In genomic region chr3:185983495-185984141, GRCh38 we compare ENCODE assay signal across 8 cellular contexts. TPM values are rescaled to one million over a fixed set of nuclear protein-coding genes. Genes with fewer than 3 reads are reported as not detected.
A peak's percentile ranks its signal among the peaks of the same experiment; 100 is the strongest.
DNase-seq lines count a peak whose midpoint lies in the region; ATAC-seq and TF ChIP-seq lines count a peak whose summit lies in the region.

No MANE protein-coding gene starts in this region.

- no peak for ATAC-seq in HG02973 (IDR thresholded peaks at IDR 0.05; ENCODE audit: unreplicated experiment)

- H2AFZ ChIP-seq in hepatocyte = no peak overlapping the region

- no peak overlapping the region for H3K27ac Mint-ChIP-seq in T-helper 2 cell treated with Interferon-gamma antibody and Interleukin-4, amounts not matched to agents 5 μg/mL and 100 μg/mL, for 36 hours

- H4K20me1 ChIP-seq in hepatocyte (ENCODE audit: insufficient read depth, poor library complexity, severe bottlenecking) = no peaks in the 10 kb centered on the region

- H3K27ac ChIP-seq in ascending aorta (no peak overlapping the region), hepatocyte (no peak overlapping the region), sigmoid colon (no peak overlapping the region)

- H3K4me1 ChIP-seq in ascending aorta (peaks cover 4 to 38% of the 10 kb centered on the region in 2 donors), hepatocyte (ENCODE audit: insufficient read depth) (no peaks in the 10 kb centered on the region), sigmoid colon (peaks cover 0 to 6% (median 4%) of the 10 kb centered on the region in 4 donors)

- H3K27me3 ChIP-seq in ascending aorta (no peaks in the 10 kb centered on the region), hepatocyte (no peaks in the 10 kb centered on the region), sigmoid colon (peaks cover 0 to 11% (median 6%) of the 10 kb centered on the region in 3 donors)

- TF ChIP-seq POLR2A in sigmoid colon (IDR thresholded peaks at IDR 0.05) = no peak

- H3K9me3 Mint-ChIP-seq in T-helper 2 cell treated with Interferon-gamma antibody and Interleukin-4, amounts not matched to agents 5 μg/mL and 100 μg/mL, for 36 hours = no peaks in the 10 kb centered on the region

- peaks cover 2% of the 10 kb centered on the region for H3K4me1 Mint-ChIP-seq in T-helper 2 cell treated with Interferon-gamma antibody and Interleukin-4, amounts not matched to agents 5 μg/mL and 100 μg/mL, for 36 hours (ENCODE audit: low read depth)

- H3K4me3 ChIP-seq in ascending aorta (peak overlapping the region in 1 of 2 donors; percentile 33), hepatocyte (no peak overlapping the region), sigmoid colon (no peak overlapping the region)

- TF ChIP-seq CTCF in ascending aorta (IDR thresholded peaks at IDR 0.05) (peak; percentile 82 to 92 (median 90)), hepatocyte (IDR thresholded peaks at IDR 0.05; ENCODE audit: poor library complexity) (peak; percentile 89), sigmoid colon (IDR thresholded peaks at IDR 0.05) (peak; percentile 60 to 90 (median 86))

- no peak overlapping the region for H3K4me3 Mint-ChIP-seq in T-helper 2 cell treated with Interferon-gamma antibody and Interleukin-4, amounts not matched to agents 5 μg/mL and 100 μg/mL, for 36 hours

- no peaks in the 10 kb centered on the region for H3K36me3 ChIP-seq in ascending aorta
- H3K36me3 ChIP-seq in hepatocyte (replicated peaks; ENCODE audit: insufficient read depth, low read depth) = no peaks in the 10 kb centered on the region
- H3K36me3 ChIP-seq in sigmoid colon = no peaks in the 10 kb centered on the region

- H3K9me2 ChIP-seq in hepatocyte (replicated peaks; ENCODE audit: insufficient read depth) = no peaks in the 10 kb centered on the region

- intact Hi-C loops in ascending aorta (cut with DNase I) = loop anchor here (1.0 to 5.0 kb wide), 7 partner anchors 41 to 557 kb away; partner anchors contain the start of gene ETV5
- intact Hi-C loops in sigmoid colon (cut with DNase I) = loop anchor here (2.0 to 5.0 kb wide), 3 partner anchors 259 to 634 kb away; partner anchors contain the start of gene CRYGS

- DNase-seq in activated gamma-delta T cell treated with Interleukin-2 at 50 U/mL for 16 hours = peak; percentile 56
- DNase-seq in activated gamma-delta T cell (lab: John Stamatoyannopoulos, UW) = no peak
- DNase-seq in NCI-H1417 (lab: John Stamatoyannopoulos, UW) = peak; percentile 67 to 88 (median 81)
- peak; percentile 35 for DNase-seq in T-helper 2 cell treated with Interferon-gamma antibody and Interleukin-4, amounts not matched to agents 5 μg/mL and 100 μg/mL, for 36 hours (ENCODE audit: low spot score)
- peak in 1 of 2 donors; percentile 85 for DNase-seq in ascending aorta (ENCODE audit: low spot score in 2 of 2)
- DNase-seq in hepatocyte (ENCODE audit: low spot score) = peak; percentile 87
- peak; percentile 83 for DNase-seq in sigmoid colon

- H3K79me2 ChIP-seq in hepatocyte = no peaks in the 10 kb centered on the region

- H3K4me2 ChIP-seq in hepatocyte = peak overlapping the region; percentile 56

- no peak for TF ChIP-seq EP300 in sigmoid colon (IDR thresholded peaks at IDR 0.05)

- H3K27me3 Mint-ChIP-seq in T-helper 2 cell treated with Interferon-gamma antibody and Interleukin-4, amounts not matched to agents 5 μg/mL and 100 μg/mL, for 36 hours (ENCODE audit: low read depth) = peaks cover 33% of the 10 kb centered on the region

- no peaks in the 10 kb centered on the region for H3K9me3 ChIP-seq in ascending aorta
- no peaks in the 10 kb centered on the region for H3K9me3 ChIP-seq in hepatocyte (ENCODE audit: low read depth)
- H3K9me3 ChIP-seq in sigmoid colon = no peaks in the 10 kb centered on the region

- H3K36me3 Mint-ChIP-seq in T-helper 2 cell treated with Interferon-gamma antibody and Interleukin-4, amounts not matched to agents 5 μg/mL and 100 μg/mL, for 36 hours (ENCODE audit: low read depth) = no peaks in the 10 kb centered on the region

- WGBS in hepatocyte (ENCODE audit: low lambda C conversion rate, missing lambda C conversion rate) = 20% methylated on average over 23 of the region's 23 CpGs
- WGBS in sigmoid colon, 2 donors = 20 to 22% methylated on average over 23 of the region's 23 CpGs

RNA-seq across cellular contexts. Expression of gene TRA2B, which starts 45.8 kb away (rescaled TPM):
- total RNA-seq in ascending aorta (138 TPM), hepatocyte (129 and 135 TPM in 2 replicates), sigmoid colon (100 to 1,000 TPM; 113 to 159 (median 123) TPM)
- polyA plus RNA-seq in hepatocyte (93.6 and 113 TPM in 2 replicates), sigmoid colon (10 to 100 TPM; 62.5 to 86.7 (median 64.0) TPM)
